In the genomic region with DNA sequence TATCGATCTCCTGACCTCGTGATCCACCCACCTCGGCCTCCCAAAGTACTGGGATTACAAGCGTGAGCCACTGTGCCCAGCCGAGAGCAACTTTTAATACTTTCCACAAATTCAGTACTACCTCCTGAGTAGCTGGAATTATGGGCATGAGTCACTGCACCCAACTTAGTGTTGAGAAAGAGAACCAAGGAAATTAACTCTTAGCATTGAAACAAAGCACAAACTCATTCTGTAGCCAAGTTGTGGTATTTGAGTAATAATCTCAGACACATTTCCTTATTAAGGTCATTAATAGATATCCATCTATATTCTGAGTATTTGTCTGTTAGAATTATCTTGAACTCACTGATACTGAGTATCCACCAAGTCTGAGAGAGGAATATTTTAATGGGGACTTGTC, we compare ENCODE assay signal across 1 cellular context.
TF ChIP-seq lines count a peak whose summit lies in the region.

No MANE protein-coding gene starts in this region.

TF ChIP-seq in IMR-90, 13 proteins besides CTCF, POLR2A, EP300 and RAD21:
- TF ChIP-seq NFE2L2 (IDR thresholded peaks at IDR 0.05; ENCODE audit: low read depth, low read length) (no peak), CEBPB (IDR thresholded peaks at IDR 0.05; ENCODE audit: low read depth, low read length) (peak; percentile 84), FOS (IDR thresholded peaks at IDR 0.05; ENCODE audit: low read depth, low read length) (0 out of 2 replicates have a peak, but pooled peaks have one; percentile 5)
TF ChIP-seq in IMR-90: peak in this region for 2.
